In the genomic region with DNA sequence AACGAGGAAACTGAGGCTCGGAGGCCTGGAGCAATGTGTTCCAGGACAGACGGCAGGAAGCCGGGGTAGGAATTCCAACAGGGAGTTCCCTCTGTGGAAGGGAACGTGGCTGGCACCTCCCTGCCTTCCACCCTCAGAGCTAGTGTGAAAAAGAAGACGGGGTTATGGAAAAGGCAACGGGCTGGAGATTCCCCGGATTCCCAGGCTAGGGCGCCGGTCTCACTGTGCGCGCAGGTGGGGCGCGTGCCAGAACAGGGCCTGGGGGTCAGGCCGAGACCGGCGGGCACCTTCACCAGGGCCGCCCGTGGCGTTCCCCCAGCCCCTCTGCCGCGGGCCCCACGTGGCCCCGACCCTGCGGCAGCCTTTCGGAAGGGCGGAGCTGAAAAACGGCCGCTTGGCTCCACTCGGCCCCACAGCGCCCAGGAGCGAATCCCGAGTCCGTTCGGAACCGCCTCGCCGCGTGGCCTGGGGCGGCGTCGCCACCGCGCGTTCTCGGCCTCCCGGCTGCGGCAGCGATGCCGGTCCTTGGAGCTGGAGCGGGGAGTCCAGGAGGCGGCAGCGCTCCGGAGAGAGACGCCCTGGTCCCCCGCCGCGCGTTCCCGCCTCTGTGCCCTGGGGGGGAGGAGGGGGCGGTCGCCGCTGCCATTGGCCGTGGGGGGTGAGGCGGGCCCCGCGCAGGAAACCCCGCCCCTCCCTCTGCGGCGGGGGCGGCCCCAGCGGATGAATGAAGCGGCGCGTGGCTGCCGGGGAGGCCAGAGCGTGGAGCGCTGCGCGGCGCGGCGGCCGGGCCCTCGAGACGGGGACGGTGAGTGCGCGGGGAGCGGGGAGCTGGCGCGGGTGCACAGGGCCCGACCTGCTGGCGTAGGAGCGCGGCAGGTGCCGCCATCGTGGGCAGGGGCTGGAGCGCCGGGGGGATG, we compare ENCODE assay signal across 8 cellular contexts. TPM values are rescaled to one million over a fixed set of nuclear protein-coding genes. Genes with fewer than 3 reads are reported as not detected.
DNase-seq lines count a peak whose midpoint lies in the region; ATAC-seq, FAIRE-seq and TF ChIP-seq lines count a peak whose summit lies in the region.

A gene with protein sequence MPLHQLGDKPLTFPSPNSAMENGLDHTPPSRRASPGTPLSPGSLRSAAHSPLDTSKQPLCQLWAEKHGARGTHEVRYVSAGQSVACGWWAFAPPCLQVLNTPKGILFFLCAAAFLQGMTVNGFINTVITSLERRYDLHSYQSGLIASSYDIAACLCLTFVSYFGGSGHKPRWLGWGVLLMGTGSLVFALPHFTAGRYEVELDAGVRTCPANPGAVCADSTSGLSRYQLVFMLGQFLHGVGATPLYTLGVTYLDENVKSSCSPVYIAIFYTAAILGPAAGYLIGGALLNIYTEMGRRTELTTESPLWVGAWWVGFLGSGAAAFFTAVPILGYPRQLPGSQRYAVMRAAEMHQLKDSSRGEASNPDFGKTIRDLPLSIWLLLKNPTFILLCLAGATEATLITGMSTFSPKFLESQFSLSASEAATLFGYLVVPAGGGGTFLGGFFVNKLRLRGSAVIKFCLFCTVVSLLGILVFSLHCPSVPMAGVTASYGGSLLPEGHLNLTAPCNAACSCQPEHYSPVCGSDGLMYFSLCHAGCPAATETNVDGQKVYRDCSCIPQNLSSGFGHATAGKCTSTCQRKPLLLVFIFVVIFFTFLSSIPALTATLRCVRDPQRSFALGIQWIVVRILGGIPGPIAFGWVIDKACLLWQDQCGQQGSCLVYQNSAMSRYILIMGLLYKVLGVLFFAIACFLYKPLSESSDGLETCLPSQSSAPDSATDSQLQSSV (plus strand): TSS at position 755 of the 917 bp plus-strand sequence. CDS start 13,952 bp downstream, outside the sequence.

- H3K36me3 Mint-ChIP-seq in osteocyte (ENCODE audit: unreplicated experiment), result no peaks in the 10 kb centered on the region

- intact Hi-C loops in transverse colon (cut with DNase I; ENCODE audit: low total_unique reads), result no loop called here

- peak; percentile 69 for ATAC-seq in GM21619 (IDR thresholded peaks at IDR 0.05; ENCODE audit: unreplicated experiment)

- H3K9me3 ChIP-seq in SJSA1 (replicated peaks) (no peaks in the 10 kb centered on the region), transverse colon (no peaks in the 10 kb centered on the region)

- H3K27ac Mint-ChIP-seq in osteocyte (ENCODE audit: unreplicated experiment), result no peak within 1 kb of the TSS

- H3K27ac ChIP-seq in SJSA1 (no peak within 1 kb of the TSS), transverse colon (peak within 1 kb of the TSS; percentile 59 to 92 (median 82))

- peaks cover 32% of the 10 kb centered on the region for H3K4me1 ChIP-seq in SJSA1 (replicated peaks)
- peaks cover 42 to 56% (median 54%) of the 10 kb centered on the region in 4 donors for H3K4me1 ChIP-seq in transverse colon

- peaks cover 52% of the 10 kb centered on the region for H3K27me3 Mint-ChIP-seq in osteocyte (ENCODE audit: unreplicated experiment)

- in situ Hi-C loops in transverse colon (cut with MboI; ENCODE audit: low pct_ligation_motif_present in 1 of 4, low pct_unique_long_range_greater_than_20kb in 1 of 4, low sequenced_read_pairs in 3 of 4), result no loop called here

- DNase-seq in D721Med (ENCODE audit: insufficient read length, low spot score) (peak; percentile 97), Kasumi-1 (lab: John Stamatoyannopoulos, UW) (peak; percentile 74 to 77), SJSA1 (ENCODE audit: low read depth in 1 of 2, low spot score in 2 of 2) (peak; percentile 78 to 85), glomerular visceral epithelial cell (ENCODE audit: extremely low spot score) (peak; percentile 88), osteocyte (ENCODE audit: extremely low spot score, unreplicated experiment) (no peak), transverse colon (peak; percentile 87)
- DNase-seq in activated gamma-delta T cell treated with anti-CD3 and anti-CD28 coated beads, Interleukin-2, amount 50 U/mL, for 16 hours (ENCODE audit: low read depth), result peak; percentile 77

- H3K4me3 ChIP-seq in SJSA1, result peak within 1 kb of the TSS; percentile 42
- peak within 1 kb of the TSS; percentile 51 to 62 (median 58) for H3K4me3 ChIP-seq in transverse colon

- no peak for FAIRE-seq in D721Med (lab: Jason Lieb, UNC)

- WGBS in transverse colon (ENCODE audit: low coverage in 1 of 2), 2 donors, result 4 to 10% methylated on average over 4 to 56 of the region's 100 CpGs

- H3K4me1 Mint-ChIP-seq in osteocyte (ENCODE audit: unreplicated experiment), result peaks cover 6% of the 10 kb centered on the region

- H3K27me3 ChIP-seq in SJSA1 (replicated peaks) (peaks cover 3% of the 10 kb centered on the region; the same call in 1 of the 2 replicates), transverse colon (peaks cover 29% of the 10 kb centered on the region)

- peak within 1 kb of the TSS; percentile 44 for H3K4me3 Mint-ChIP-seq in osteocyte (ENCODE audit: unreplicated experiment)

- peak; percentile 73 for TF ChIP-seq POLR2A in transverse colon (IDR thresholded peaks at IDR 0.05)

- H3K9me3 Mint-ChIP-seq in osteocyte (ENCODE audit: unreplicated experiment), result no peaks in the 10 kb centered on the region

- TF ChIP-seq CTCF in D721Med (IDR thresholded peaks at IDR 0.05; ENCODE audit: insufficient read depth, missing control alignments), result no peak
- TF ChIP-seq CTCF in osteocyte (IDR thresholded peaks at IDR 0.05), result no peak
- TF ChIP-seq CTCF in transverse colon (IDR thresholded peaks at IDR 0.05), result peak in 1 of 5 experiments; percentile 7

- TF ChIP-seq EP300 in transverse colon (IDR thresholded peaks at IDR 0.05; ENCODE audit: low read depth), result no peak

- H3K36me3 ChIP-seq in SJSA1 (0 out of 2 replicates have a peak, but pooled peaks cover 2% of the 10 kb centered on the region), transverse colon (no peaks in the 10 kb centered on the region)

RNA-seq across cellular contexts. Expression of the gene that starts here (rescaled TPM):
- total RNA-seq in SJSA1 (2014; rRNA removed; shearing (Covaris generic)), result 6.0 and 13.3 TPM in 2 replicates
- total RNA-seq in osteocyte, result 1.2 and 1.5 TPM in 2 replicates
- total RNA-seq in transverse colon, result 100 to 1,000 TPM in 1 of 4 donors, 10 to 100 TPM in 3; 13.7 to 375 (median 60.0) TPM
